ENCODE assay signal across 1 cellular context in the genomic region with DNA sequence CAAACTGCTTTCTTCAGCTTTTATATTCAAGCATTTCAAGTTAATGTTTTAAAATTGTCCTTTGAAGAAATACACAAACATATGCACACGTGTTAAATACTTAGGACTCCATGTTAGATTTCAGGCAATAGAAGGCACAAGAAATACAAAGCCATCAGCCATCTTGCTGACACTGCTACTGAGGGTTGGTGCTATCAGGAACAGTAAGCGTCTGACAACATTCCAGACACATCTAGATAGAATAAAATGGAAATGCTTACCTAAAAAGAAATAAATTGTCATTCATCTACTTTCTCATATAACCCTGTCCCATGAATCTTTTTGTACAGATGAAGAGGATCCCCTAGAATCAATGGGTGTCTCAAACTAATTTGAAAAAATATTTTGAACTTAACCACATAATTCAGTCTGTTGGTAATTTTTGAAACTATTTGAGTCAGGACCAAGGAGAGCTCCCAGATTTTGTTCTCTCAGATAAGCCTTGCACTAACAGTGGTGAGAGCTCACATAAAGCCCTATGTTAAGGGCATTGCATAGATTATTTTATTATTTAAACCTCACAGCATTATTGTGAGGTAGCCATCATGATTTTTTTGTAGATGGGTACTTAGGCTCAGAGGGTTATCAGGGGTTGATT.
TF ChIP-seq lines count a peak whose summit lies in the region.

No MANE protein-coding gene starts in this region.

TF ChIP-seq in K562, 482 proteins besides CTCF, POLR2A, EP300 and RAD21 (continued from another document):
- TF ChIP-seq, protein P1, sequence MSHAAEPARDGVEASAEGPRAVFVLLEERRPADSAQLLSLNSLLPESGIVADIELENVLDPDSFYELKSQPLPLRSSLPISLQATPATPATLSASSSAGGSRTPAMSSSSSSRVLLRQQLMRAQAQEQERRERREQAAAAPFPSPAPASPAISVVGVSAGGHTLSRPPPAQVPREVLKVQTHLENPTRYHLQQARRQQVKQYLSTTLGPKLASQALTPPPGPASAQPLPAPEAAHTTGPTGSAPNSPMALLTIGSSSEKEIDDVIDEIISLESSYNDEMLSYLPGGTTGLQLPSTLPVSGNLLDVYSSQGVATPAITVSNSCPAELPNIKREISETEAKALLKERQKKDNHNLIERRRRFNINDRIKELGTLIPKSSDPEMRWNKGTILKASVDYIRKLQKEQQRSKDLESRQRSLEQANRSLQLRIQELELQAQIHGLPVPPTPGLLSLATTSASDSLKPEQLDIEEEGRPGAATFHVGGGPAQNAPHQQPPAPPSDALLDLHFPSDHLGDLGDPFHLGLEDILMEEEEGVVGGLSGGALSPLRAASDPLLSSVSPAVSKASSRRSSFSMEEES (CRISPR knock-in tag; IDR thresholded peaks at IDR 0.05) = no peak
- TF ChIP-seq, protein P2, sequence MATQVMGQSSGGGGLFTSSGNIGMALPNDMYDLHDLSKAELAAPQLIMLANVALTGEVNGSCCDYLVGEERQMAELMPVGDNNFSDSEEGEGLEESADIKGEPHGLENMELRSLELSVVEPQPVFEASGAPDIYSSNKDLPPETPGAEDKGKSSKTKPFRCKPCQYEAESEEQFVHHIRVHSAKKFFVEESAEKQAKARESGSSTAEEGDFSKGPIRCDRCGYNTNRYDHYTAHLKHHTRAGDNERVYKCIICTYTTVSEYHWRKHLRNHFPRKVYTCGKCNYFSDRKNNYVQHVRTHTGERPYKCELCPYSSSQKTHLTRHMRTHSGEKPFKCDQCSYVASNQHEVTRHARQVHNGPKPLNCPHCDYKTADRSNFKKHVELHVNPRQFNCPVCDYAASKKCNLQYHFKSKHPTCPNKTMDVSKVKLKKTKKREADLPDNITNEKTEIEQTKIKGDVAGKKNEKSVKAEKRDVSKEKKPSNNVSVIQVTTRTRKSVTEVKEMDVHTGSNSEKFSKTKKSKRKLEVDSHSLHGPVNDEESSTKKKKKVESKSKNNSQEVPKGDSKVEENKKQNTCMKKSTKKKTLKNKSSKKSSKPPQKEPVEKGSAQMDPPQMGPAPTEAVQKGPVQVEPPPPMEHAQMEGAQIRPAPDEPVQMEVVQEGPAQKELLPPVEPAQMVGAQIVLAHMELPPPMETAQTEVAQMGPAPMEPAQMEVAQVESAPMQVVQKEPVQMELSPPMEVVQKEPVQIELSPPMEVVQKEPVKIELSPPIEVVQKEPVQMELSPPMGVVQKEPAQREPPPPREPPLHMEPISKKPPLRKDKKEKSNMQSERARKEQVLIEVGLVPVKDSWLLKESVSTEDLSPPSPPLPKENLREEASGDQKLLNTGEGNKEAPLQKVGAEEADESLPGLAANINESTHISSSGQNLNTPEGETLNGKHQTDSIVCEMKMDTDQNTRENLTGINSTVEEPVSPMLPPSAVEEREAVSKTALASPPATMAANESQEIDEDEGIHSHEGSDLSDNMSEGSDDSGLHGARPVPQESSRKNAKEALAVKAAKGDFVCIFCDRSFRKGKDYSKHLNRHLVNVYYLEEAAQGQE (CRISPR knock-in tag; IDR thresholded peaks at IDR 0.05; ENCODE audit: low read depth) = 0 out of 2 replicates have a peak, but pooled peaks have one; percentile 24
